ENCODE assay signal across 9 cellular contexts in genomic region chrX:87517571-87518141, GRCh38. TPM values are rescaled to one million over a fixed set of nuclear protein-coding genes. Genes with fewer than 3 reads are reported as not detected.
DNase-seq lines count a peak whose midpoint lies in the region; ATAC-seq, FAIRE-seq and TF ChIP-seq lines count a peak whose summit lies in the region.
"Had no signal": no experiment of that assay in that cellular context is flagged by ENCODE, and none has a peak within 500 bp of the region (broad histone marks: within the 10 kb centered on the region; RNA-seq: fewer than 3 reads in every experiment).

TSS of gene KLHL4 (plus strand) at chrX:87517802. CDS start at chrX:87517894, 92 bp downstream.

- no peak for ATAC-seq in activated T-cell treated with anti-CD3 and anti-CD28 coated beads, Interleukin-2, amount 50 U/mL, for 72 hours (replicated peaks in 1 of 2)
- ATAC-seq in lower lobe of right lung (no peak), GM18870 (IDR thresholded peaks at IDR 0.05; ENCODE audit: unreplicated experiment) (no peak)
- ATAC-seq: CD8-positive, alpha-beta T cell had no signal

- FAIRE-seq in bronchial epithelial cell (lab: Jason Lieb, UNC) (no peak), GM19239 (lab: Jason Lieb, UNC) (no peak)

- no peaks in the 10 kb centered on the region for H3K36me3 ChIP-seq in bronchial epithelial cell (ENCODE audit: control insufficient read depth, insufficient read depth, low read length)
- no peaks in the 10 kb centered on the region for H3K36me3 ChIP-seq in lower lobe of right lung
- no peaks in the 10 kb centered on the region for H3K36me3 ChIP-seq in uterus

- no peak for DNase-seq in activated T-cell treated with anti-CD3 and anti-CD28 coated beads, Interleukin-2, amount 50 U/mL, for 72 hours
- no peak for DNase-seq in activated T-cell treated with anti-CD3 and anti-CD28 coated beads, Interleukin-2, amount 50 U/mL, for 1 hour
- DNase-seq in bronchial epithelial cell (ENCODE audit: low read depth) (peak; percentile 81), lower lobe of right lung (no peak), uterus (peak; percentile 18 to 56), GM19239 (ENCODE audit: insufficient read length, low spot score) (no peak), SIG-M5 treated with dmso at 0.1 percent for 504 hours (lab: John Stamatoyannopoulos, UW; ENCODE audit: unreplicated experiment) (no peak)

- H3K9me3 Mint-ChIP-seq in activated T-cell treated with anti-CD3 and anti-CD28 coated beads, Interleukin-2, amount 50 U/mL, for 72 hours: no peaks in the 10 kb centered on the region
- H3K9me3 Mint-ChIP-seq: CD8-positive, alpha-beta T cell had no signal

- H3K4me3 ChIP-seq in bronchial epithelial cell (ENCODE audit: low read depth, low read length): peak within 1 kb of the TSS; percentile 24
- H3K4me3 ChIP-seq in lower lobe of right lung: peak within 1 kb of the TSS; percentile 29
- H3K4me3 ChIP-seq in uterus: peak within 1 kb of the TSS; percentile 26 to 29

- H3K27me3 ChIP-seq in bronchial epithelial cell (ENCODE audit: control insufficient read depth, insufficient read depth, low read length) (no peaks in the 10 kb centered on the region), lower lobe of right lung (ENCODE audit: low read depth) (no peaks in the 10 kb centered on the region), uterus (no peaks in the 10 kb centered on the region)

- H3K4me1 Mint-ChIP-seq in activated T-cell treated with anti-CD3 and anti-CD28 coated beads, Interleukin-2, amount 50 U/mL, for 72 hours (ENCODE audit: low read depth): no peaks in the 10 kb centered on the region

- H3K27ac ChIP-seq in lower lobe of right lung (no peak within 1 kb of the TSS), uterus (peak within 1 kb of the TSS; percentile 69 to 77)

- no peaks in the 10 kb centered on the region for H3K36me3 Mint-ChIP-seq in activated T-cell treated with anti-CD3 and anti-CD28 coated beads, Interleukin-2, amount 50 U/mL, for 72 hours (ENCODE audit: insufficient read depth in 2 of 2)
- H3K36me3 Mint-ChIP-seq: CD8-positive, alpha-beta T cell had no signal

- TF ChIP-seq POLR2A in uterus (IDR thresholded peaks at IDR 0.05): no peak

- no peaks in the 10 kb centered on the region for H3K4me1 ChIP-seq in lower lobe of right lung
- no peaks in the 10 kb centered on the region for H3K4me1 ChIP-seq in uterus

- H3K4me3 Mint-ChIP-seq in activated T-cell treated with anti-CD3 and anti-CD28 coated beads, Interleukin-2, amount 50 U/mL, for 72 hours: peak within 1 kb of the TSS; percentile 18 to 22
- H3K4me3 Mint-ChIP-seq: CD8-positive, alpha-beta T cell had no signal

- no peaks in the 10 kb centered on the region for H3K9me3 ChIP-seq in lower lobe of right lung
- H3K9me3 ChIP-seq in uterus: no peaks in the 10 kb centered on the region

- H3K27ac Mint-ChIP-seq in activated T-cell treated with anti-CD3 and anti-CD28 coated beads, Interleukin-2, amount 50 U/mL, for 72 hours: no peak within 1 kb of the TSS
- H3K27ac Mint-ChIP-seq: CD8-positive, alpha-beta T cell had no signal

- no peaks in the 10 kb centered on the region for H3K27me3 Mint-ChIP-seq in activated T-cell treated with anti-CD3 and anti-CD28 coated beads, Interleukin-2, amount 50 U/mL, for 72 hours (ENCODE audit: low read depth)

- intact Hi-C loops in lower lobe of right lung (cut with DNase I) (no loop called here), uterus (cut with DNase I; ENCODE audit: low total_unique reads) (no loop called here)

- TF ChIP-seq CTCF in bronchial epithelial cell (IDR thresholded peaks at IDR 0.05; ENCODE audit: insufficient read depth, low read length, severe bottlenecking) (no peak), lower lobe of right lung (IDR thresholded peaks at IDR 0.05) (no peak), uterus (IDR thresholded peaks at IDR 0.05) (no peak)

RNA-seq across cellular contexts. Expression of gene KLHL4, which starts in this region (rescaled TPM):
- under 1 TPM in 1 of 2 donors, not detected in 1; 0.12 TPM for total RNA-seq in activated T-cell treated with anti-CD3 and anti-CD28 coated beads, Interleukin-2, amount 50 U/mL, for 72 hours
- total RNA-seq in bronchial epithelial cell (0.13 and 0.26 TPM in 2 replicates), lower lobe of right lung (1.6 TPM), uterus (10 to 100 TPM in 1 of 4 donors, 1 to 10 TPM in 3; 1.5 to 32.7 (median 7.0) TPM)
- total RNA-seq: CD8-positive, alpha-beta T cell had no signal

Comparison
In these comparisons a context has a peak if more than half of its experiments do, and no peak if none do; other contexts are left out.
1. Peak in DNase-seq and H3K4me3 ChIP-seq in bronchial epithelial cell; RNA of the gene not detected or under 1 TPM.
2. DNase-seq: peak in uterus (2 of 2); none in activated T-cell treated with anti-CD3 and anti-CD28 coated beads, Interleukin-2, amount 50 U/mL, for 72 hours (0 of 2), activated T-cell treated with anti-CD3 and anti-CD28 coated beads, Interleukin-2, amount 50 U/mL, for 1 hour (single experiment), lower lobe of right lung (single experiment), GM19239 (single experiment) and SIG-M5 treated with dmso at 0.1 percent for 504 hours (single experiment).
3. Peak in every context shown above with its lines, with median percentiles within 50 percentile points of each other: H3K4me3 ChIP-seq.